ENCODE assay signal across 11 cellular contexts in genomic region chr6:82067021-82067420, GRCh38.
DNase-seq lines count a peak whose midpoint lies in the region; ATAC-seq, FAIRE-seq and TF ChIP-seq lines count a peak whose summit lies in the region.
"Had no signal": no experiment of that assay in that cellular context is flagged by ENCODE, and none has a peak within 500 bp of the region (broad histone marks: within the 10 kb centered on the region; RNA-seq: fewer than 3 reads in every experiment).

No MANE protein-coding gene starts in this region.

- intact Hi-C loops in K562 (cut with micrococcal nuclease) = no loop called here

- H3K4me2 ChIP-seq in K562 (ENCODE audit: insufficient read depth, low read length) = no peak overlapping the region
- H3K4me2 ChIP-seq: BLaER1 treated with 17β-estradiol and CSF1 and Interleukin-3, amounts not matched to agents 10 nM and 100 nM had no signal

- H3K36me3 ChIP-seq in K562 (ENCODE audit: control insufficient read depth, insufficient read depth, low read length) (no peaks in the 10 kb centered on the region), brain microvascular endothelial cell (replicated peaks) (no peaks in the 10 kb centered on the region)
- H3K36me3 ChIP-seq: BLaER1 treated with 17β-estradiol and CSF1 and Interleukin-3, amounts not matched to agents 10 nM and 100 nM; neutrophil had no signal

- peak; percentile 97 for ATAC-seq in HG03108 (IDR thresholded peaks at IDR 0.05; ENCODE audit: unreplicated experiment)
- no peak for ATAC-seq in K562

- no peak overlapping the region for H3K27ac ChIP-seq in K562 (ENCODE audit: extremely low read depth, low read depth, low read length)
- no peak overlapping the region for H3K27ac ChIP-seq in brain microvascular endothelial cell
- H3K27ac ChIP-seq: BLaER1 treated with 17β-estradiol and CSF1 and Interleukin-3, amounts not matched to agents 10 nM and 100 nM; neutrophil had no signal

- peak; percentile 79 for DNase-seq in GM12864 (ENCODE audit: low read depth)
- peak; percentile 60 for DNase-seq in GM20000 (ENCODE audit: low spot score)
- no peak for DNase-seq in K562 (ENCODE audit: extremely low read depth in 1 of 4, low spot score in 3 of 4)
- no peak for DNase-seq in brain microvascular endothelial cell
- no peak for DNase-seq in dedifferentiated amniotic fluid mesenchymal stem cell (ENCODE audit: extremely low spot score)
- no peak for DNase-seq in AG08395 (ENCODE audit: low spot score)
- DNase-seq in activated CD4-positive, alpha-beta T cell treated with anti-CD3 and anti-CD28 coated beads for 1 hour = no peak
- DNase-seq: activated gamma-delta T cell treated with Interleukin-2 at 50 U/mL for 16 hours had no signal

- H3K9me1 ChIP-seq in K562 (ENCODE audit: control insufficient read depth, insufficient read depth, low read length) = no peaks in the 10 kb centered on the region

- WGBS in K562 (ENCODE audit: insufficient coverage, low coverage, missing lambda C conversion rate) = 0% methylated on average over 4 of the region's 4 CpGs

- TF ChIP-seq EP300 in K562 (IDR thresholded peaks at IDR 0.05; ENCODE audit: low read length) = no peak

- H4K20me1 ChIP-seq in K562 (replicated peaks; ENCODE audit: control insufficient read depth, insufficient read depth, low read length) = no peaks in the 10 kb centered on the region
- H4K20me1 ChIP-seq: BLaER1 treated with 17β-estradiol and CSF1 and Interleukin-3, amounts not matched to agents 10 nM and 100 nM had no signal

- no peak overlapping the region for H3K4me3 ChIP-seq in GM12864 (ENCODE audit: low read depth, low read length)
- H3K4me3 ChIP-seq in K562 = no peak overlapping the region
- no peak overlapping the region for H3K4me3 ChIP-seq in brain microvascular endothelial cell (ENCODE audit: low read depth, low read length)
- H3K4me3 ChIP-seq: BLaER1 treated with 17β-estradiol and CSF1 and Interleukin-3, amounts not matched to agents 10 nM and 100 nM had no signal

- H3K27me3 ChIP-seq in K562 (ENCODE audit: control insufficient read depth in 2 of 2, insufficient read depth in 2 of 2, low read length in 2 of 2) (no peaks in the 10 kb centered on the region), brain microvascular endothelial cell (replicated peaks) (no peaks in the 10 kb centered on the region)
- H3K27me3 ChIP-seq: BLaER1 treated with 17β-estradiol and CSF1 and Interleukin-3, amounts not matched to agents 10 nM and 100 nM; neutrophil had no signal

- peak; percentile 6 for FAIRE-seq in K562 (lab: Jason Lieb, UNC)

- POLR2A ChIA-PET in K562 (lab: Yijun Ruan, JAX) = interaction anchor here (1.5 kb wide), 1 partner anchor 11 kb away, joined by 3 read pairs; no protein-coding TSS in a partner anchor

- TF ChIP-seq POLR2A in K562 (conservative IDR thresholded peaks at IDR 0.05) = no peak

- no peak overlapping the region for H2AFZ ChIP-seq in K562 (ENCODE audit: low read depth, low read length)

- H3K4me1 ChIP-seq in K562 (replicated peaks in 1 of 2; ENCODE audit: control insufficient read depth in 2 of 2, insufficient read depth in 2 of 2, low read length in 2 of 2) = no peaks in the 10 kb centered on the region

- CTCF ChIA-PET in K562 (lab: Yijun Ruan, JAX; ENCODE audit: low intra/inter-chr PET ratio) = no interaction called here

- H3K79me2 ChIP-seq in K562 (ENCODE audit: control insufficient read depth, insufficient read depth, low read length) = no peaks in the 10 kb centered on the region

- no peak for TF ChIP-seq CTCF in GM12864 (IDR thresholded peaks at IDR 0.05; ENCODE audit: low read depth, low read length, missing control alignments)
- no peak for TF ChIP-seq CTCF in GM20000 (IDR thresholded peaks at IDR 0.05; ENCODE audit: extremely low read depth, missing control alignments)
- no peak for TF ChIP-seq CTCF in K562 (IDR thresholded peaks at IDR 0.05 in 2 of 3, conservative IDR thresholded peaks at IDR 0.05 in 1 of 3; ENCODE audit: insufficient read depth in 2 of 3, low read depth in 1 of 3, low read length in 3 of 3)
- no peak for TF ChIP-seq CTCF in brain microvascular endothelial cell (IDR thresholded peaks at IDR 0.05; ENCODE audit: low read depth, low read length, missing control alignments)

- no peak for TF ChIP-seq RAD21 in K562 (CRISPR knock-in tag; conservative IDR thresholded peaks at IDR 0.05 in 1 of 2, IDR thresholded peaks at IDR 0.05 in 1 of 2)

- BruUV-seq in K562 (replicated peaks; lab: Mats Ljungman, UMichigan) = no TSS peak

- in situ Hi-C loops in K562 (cut with MboI) = no loop called here
- in situ Hi-C loops in brain microvascular endothelial cell (cut with HindIII; ENCODE audit: low pct_ligation_motif_present, low sequenced_read_pairs) = no loop called here

- no peak overlapping the region for H3K9ac ChIP-seq in K562 (ENCODE audit: insufficient read depth in 1 of 2, low read depth in 2 of 2, low read length in 2 of 2)
- H3K9ac ChIP-seq: BLaER1 treated with 17β-estradiol and CSF1 and Interleukin-3, amounts not matched to agents 10 nM and 100 nM had no signal

- no peaks in the 10 kb centered on the region for H3K9me3 ChIP-seq in K562 (replicated peaks; ENCODE audit: control insufficient read depth, insufficient read depth, low read depth, low read length)
- H3K9me3 ChIP-seq: BLaER1 treated with 17β-estradiol and CSF1 and Interleukin-3, amounts not matched to agents 10 nM and 100 nM; neutrophil had no signal

TF ChIP-seq in K562, 482 proteins besides CTCF, POLR2A, EP300 and RAD21:
- TF ChIP-seq PHF21A (IDR thresholded peaks at IDR 0.05; ENCODE audit: borderline replicate concordance, low read depth) (no peak), ZNF384 (IDR thresholded peaks at IDR 0.05; ENCODE audit: low read depth, low read length) (no peak), ZNF124 (CRISPR knock-in tag; IDR thresholded peaks at IDR 0.05) (no peak), ZSCAN32 (CRISPR knock-in tag; IDR thresholded peaks at IDR 0.05) (no peak), KDM5B (IDR thresholded peaks at IDR 0.05; ENCODE audit: insufficient replicate concordance, low read depth, low read length) (no peak)

Comparison
In these comparisons a context has a peak if more than half of its experiments do, and no peak if none do; other contexts are left out.
1. DNase-seq: peak in GM12864 (single experiment) and GM20000 (single experiment); none in K562 (0 of 4), brain microvascular endothelial cell (single experiment), dedifferentiated amniotic fluid mesenchymal stem cell (single experiment), AG08395 (single experiment) and activated CD4-positive, alpha-beta T cell treated with anti-CD3 and anti-CD28 coated beads for 1 hour (single experiment).